ENCODE assay signal across 19 cellular contexts in the genomic region with DNA sequence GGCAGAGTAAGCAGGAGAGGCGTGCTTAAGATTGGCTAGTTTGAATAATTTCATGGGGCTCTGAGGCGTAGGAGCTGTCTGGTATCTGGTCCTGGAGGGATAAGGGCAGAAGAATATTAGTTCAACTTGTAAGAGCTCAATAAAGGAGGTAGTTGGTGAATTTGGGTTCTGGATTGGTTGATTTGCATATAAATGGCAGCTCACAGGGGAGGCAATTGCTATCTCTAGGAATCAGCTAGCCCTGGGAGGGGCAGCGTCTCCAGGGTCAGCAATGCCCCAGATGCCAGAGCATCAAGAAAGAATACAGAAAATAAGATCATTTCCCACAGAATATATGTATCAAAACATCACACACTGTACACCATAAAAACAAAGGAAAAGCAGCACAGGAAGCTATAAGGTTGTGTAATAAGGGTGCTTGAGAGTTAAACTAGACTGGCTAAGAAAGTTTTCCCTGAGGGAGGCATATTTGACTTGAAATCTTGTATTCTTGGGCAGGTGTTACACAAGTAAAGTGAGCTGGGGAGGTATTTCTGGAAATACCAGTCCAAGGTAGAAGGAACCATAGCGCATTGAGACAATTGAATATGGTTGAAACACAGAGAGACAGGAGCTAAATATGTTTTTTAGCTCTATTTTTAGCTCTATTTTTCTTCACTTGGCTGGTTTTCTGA. TPM values are rescaled to one million over a fixed set of nuclear protein-coding genes. Genes with fewer than 3 reads are reported as not detected.
"Had no signal": no experiment of that assay in that cellular context is flagged by ENCODE, and none has a peak within 500 bp of the region (broad histone marks: within the 10 kb centered on the region; RNA-seq: fewer than 3 reads in every experiment).

No MANE protein-coding gene starts in this region.

- H3K4me3 Mint-ChIP-seq: activated CD4-positive, alpha-beta T cell treated with anti-CD3 and anti-CD28 coated beads for 36 hours; activated CD8-positive, alpha-beta T cell treated with anti-CD3 and anti-CD28 coated beads for 36 hours; activated naive CD4-positive, alpha-beta T cell treated with anti-CD3 and anti-CD28 coated beads, Interleukin-2, amount 50 U/mL, for 24 hours; activated T-cell treated with anti-CD3 and anti-CD28 coated beads, Interleukin-2, amount 50 U/mL, for 4 hours; T-helper 17 cell had no signal

- H3K36me3 ChIP-seq: stomach, uterus, WERI-Rb-1 had no signal

- H3K27me3 ChIP-seq: body of pancreas, foreskin keratinocyte, uterus had no signal

- H3K27ac Mint-ChIP-seq: activated CD4-positive, alpha-beta T cell treated with anti-CD3 and anti-CD28 coated beads for 36 hours; activated CD8-positive, alpha-beta T cell treated with anti-CD3 and anti-CD28 coated beads for 36 hours; activated naive CD4-positive, alpha-beta T cell treated with anti-CD3 and anti-CD28 coated beads, Interleukin-2, amount 50 U/mL, for 24 hours; T-helper 17 cell had no signal

- H3K4me1 Mint-ChIP-seq: activated CD4-positive, alpha-beta T cell treated with anti-CD3 and anti-CD28 coated beads for 36 hours; activated naive CD4-positive, alpha-beta T cell treated with anti-CD3 and anti-CD28 coated beads, Interleukin-2, amount 50 U/mL, for 24 hours; T-helper 17 cell had no signal

- DNase-seq: activated CD4-positive, alpha-beta T cell treated with anti-CD3 and anti-CD28 coated beads for 36 hours; activated CD8-positive, alpha-beta T cell treated with anti-CD3 and anti-CD28 coated beads for 36 hours; activated effector memory CD4-positive, alpha-beta T cell treated with Interleukin-2 at 50 U/mL for 16 hours; activated T-cell treated with anti-CD3 and anti-CD28 coated beads, Interleukin-2, amount 50 U/mL, for 4 hours; amygdala; body of pancreas; central memory CD4-positive, alpha-beta T cell; effector CD4-positive, alpha-beta T cell; islet precursor cell; stimulated activated CD4-positive, alpha-beta T cell treated with anti-CD3 and anti-CD28 coated beads, Interleukin-1b, Interleukin-23, amount 100 ng/mL, for 48 hours; stomach; T-helper 17 cell; uterus had no signal

- H3K27ac ChIP-seq: body of pancreas, coronary artery, foreskin keratinocyte, stomach, uterus, WERI-Rb-1 had no signal

- H3K4me1 ChIP-seq: body of pancreas, foreskin keratinocyte, stomach, uterus had no signal

- H3K36me3 Mint-ChIP-seq: activated naive CD4-positive, alpha-beta T cell treated with anti-CD3 and anti-CD28 coated beads, Interleukin-2, amount 50 U/mL, for 24 hours had no signal

- H3K4me3 ChIP-seq: body of pancreas, coronary artery, stomach, uterus had no signal

- H3K9me3 ChIP-seq: uterus had no signal

RNA-seq across cellular contexts. Expression of gene MOBP, which starts 6.1 kb away (rescaled TPM):
- total RNA-seq: activated CD4-positive, alpha-beta T cell treated with anti-CD3 and anti-CD28 coated beads for 36 hours; activated CD8-positive, alpha-beta T cell treated with anti-CD3 and anti-CD28 coated beads for 36 hours; activated T-cell treated with anti-CD3 and anti-CD28 coated beads, Interleukin-2, amount 50 U/mL, for 4 hours; body of pancreas; foreskin keratinocyte; lung microvascular endothelial cell; renal cortical epithelial cell; T-helper 17 cell had no signal
